In genomic region chr2:151637284-151637781, GRCh38 we compare ENCODE assay signal across 9 cellular contexts.
A peak's percentile ranks its signal among the peaks of the same experiment; 100 is the strongest.
DNase-seq lines count a peak whose midpoint lies in the region; ATAC-seq and TF ChIP-seq lines count a peak whose summit lies in the region.
"Had no signal": no experiment of that assay in that cellular context is flagged by ENCODE, and none has a peak within 500 bp of the region (broad histone marks: within the 10 kb centered on the region; RNA-seq: fewer than 3 reads in every experiment).

No MANE protein-coding gene starts in this region.

- H3K4me3 ChIP-seq in MG63: no peak overlapping the region
- H3K4me3 ChIP-seq in breast epithelium: no peak overlapping the region

- TF ChIP-seq POLR2A in breast epithelium (IDR thresholded peaks at IDR 0.05): no peak

- H3K9me3 Mint-ChIP-seq in activated naive CD8-positive, alpha-beta T cell (ENCODE audit: low read depth): peaks cover 3% of the 10 kb centered on the region

- peak overlapping the region; percentile 94 for H3K27ac Mint-ChIP-seq in activated naive CD8-positive, alpha-beta T cell

- no peaks in the 10 kb centered on the region for H3K4me1 ChIP-seq in breast epithelium

- DNase-seq in GDM1 (lab: John Stamatoyannopoulos, UW) (peak; percentile 86), SKM-1 treated with dmso at 0.1 percent for 144 hours (lab: John Stamatoyannopoulos, UW; ENCODE audit: unreplicated experiment) (peak; percentile 93), NCI-H2081 treated with DMSO at 0.1 percent for 48 hours (lab: John Stamatoyannopoulos, UW) (no peak), MG63 (no peak), breast epithelium (ENCODE audit: low spot score in 2 of 2) (no peak)
- peak; percentile 20 to 27 for DNase-seq in stimulated activated CD4-positive, alpha-beta T cell treated with anti-CD3 and anti-CD28 coated beads, Interleukin-15, amount 100 ng/mL, for 48 hours (ENCODE audit: low read depth in 2 of 2)

- peaks cover 37% of the 10 kb centered on the region for H3K4me1 Mint-ChIP-seq in activated naive CD8-positive, alpha-beta T cell (ENCODE audit: low read depth)

- intact Hi-C loops in breast epithelium (cut with DNase I; ENCODE audit: low total_unique reads): no loop called here

- TF ChIP-seq CTCF in breast epithelium (IDR thresholded peaks at IDR 0.05): no peak

- H3K27ac ChIP-seq in breast epithelium: no peak overlapping the region

- H3K36me3 Mint-ChIP-seq in activated naive CD8-positive, alpha-beta T cell: peaks cover 5% of the 10 kb centered on the region

- H3K4me3 Mint-ChIP-seq in activated naive CD8-positive, alpha-beta T cell: peak overlapping the region; percentile 66
- H3K4me3 Mint-ChIP-seq: brain had no signal

- H3K36me3 ChIP-seq in MG63 (no peaks in the 10 kb centered on the region), breast epithelium (no peaks in the 10 kb centered on the region)

- H3K27me3 ChIP-seq in MG63 (no peaks in the 10 kb centered on the region), breast epithelium (no peaks in the 10 kb centered on the region)

- peak; percentile 77 for ATAC-seq in HG02642 (IDR thresholded peaks at IDR 0.05; ENCODE audit: poor library complexity, unreplicated experiment)

- no peaks in the 10 kb centered on the region for H3K27me3 Mint-ChIP-seq in activated naive CD8-positive, alpha-beta T cell

- H3K9me3 ChIP-seq in MG63 (no peaks in the 10 kb centered on the region), breast epithelium (peaks cover 4 to 17% of the 10 kb centered on the region in 2 donors)

Comparison
In these comparisons a context has a peak if more than half of its experiments do, and no peak if none do; other contexts are left out.
1. DNase-seq: peak in GDM1 (single experiment), SKM-1 treated with dmso at 0.1 percent for 144 hours (single experiment) and stimulated activated CD4-positive, alpha-beta T cell treated with anti-CD3 and anti-CD28 coated beads, Interleukin-15, amount 100 ng/mL, for 48 hours (2 of 2); none in NCI-H2081 treated with DMSO at 0.1 percent for 48 hours (single experiment), MG63 (single experiment) and breast epithelium (0 of 2).